In the genomic region with DNA sequence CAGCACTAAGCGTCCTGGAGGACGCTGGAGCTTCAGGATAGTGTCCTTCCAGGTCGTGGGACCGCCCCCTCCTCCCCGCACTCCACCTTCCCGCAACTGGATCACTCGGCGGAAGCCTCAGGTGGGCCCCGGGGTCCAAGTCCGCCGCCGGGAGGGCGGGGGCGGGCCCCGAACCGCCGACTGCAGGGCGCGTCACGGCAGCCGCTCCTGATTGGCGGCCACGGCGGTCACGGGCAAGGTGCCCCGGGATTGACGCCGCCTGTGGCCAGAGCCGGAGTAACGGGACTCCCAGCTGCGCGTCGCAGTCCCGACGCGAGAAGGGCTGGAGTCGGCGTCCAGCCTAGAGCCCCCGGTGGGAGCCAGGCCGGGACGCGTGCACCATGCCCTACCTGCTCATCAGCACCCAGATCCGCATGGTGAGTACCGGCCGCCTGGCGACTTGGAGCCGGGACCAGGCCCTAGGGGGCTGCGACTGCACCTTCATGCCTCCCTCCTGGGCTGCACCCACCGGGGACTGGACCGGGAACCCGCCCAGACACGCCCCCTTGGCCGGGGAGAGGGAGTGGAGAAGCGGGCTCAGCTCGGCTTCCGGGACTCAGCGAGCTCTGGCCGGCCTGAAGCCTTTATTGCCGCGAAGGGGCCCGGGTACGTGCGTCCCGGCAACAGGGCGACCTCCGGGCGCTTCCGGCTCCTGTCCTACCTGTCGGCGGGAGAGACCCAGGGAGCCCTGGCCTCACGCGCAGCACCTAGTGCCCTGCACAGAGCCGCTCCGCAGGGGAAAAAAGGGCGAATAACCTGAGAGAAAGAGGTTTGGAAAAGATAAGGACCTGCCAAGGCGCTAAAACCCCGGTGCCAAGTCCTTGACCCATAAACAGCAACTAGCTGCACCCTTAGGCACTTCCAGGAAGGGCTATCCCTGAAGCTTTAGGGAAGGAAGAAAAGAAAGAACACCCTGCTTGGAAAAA, we compare ENCODE assay signal across 8 cellular contexts.
DNase-seq lines count a peak whose midpoint lies in the region; ATAC-seq and TF ChIP-seq lines count a peak whose summit lies in the region.

TSS of gene GCHFR (plus strand) at position 268 of the 965 bp plus-strand sequence. CDS start at position 381, 113 bp downstream.

- H3K27me3 ChIP-seq in WERI-Rb-1 (ENCODE audit: insufficient read depth, low read depth, severe bottlenecking) = no peaks in the 10 kb centered on the region

- H3K36me3 ChIP-seq in WERI-Rb-1 = peaks cover 15% of the 10 kb centered on the region

- in situ Hi-C loops in KBM-7 (cut with MboI; ENCODE audit: low pct_unique_long_range_greater_than_20kb, low sequenced_read_pairs) = no loop called here

- peak within 1 kb of the TSS; percentile 68 for H3K4me3 ChIP-seq in WERI-Rb-1 (ENCODE audit: low read depth, low read length)

- TF ChIP-seq CTCF in WERI-Rb-1 (IDR thresholded peaks at IDR 0.05; ENCODE audit: low read depth, low read length) = peak; percentile 55

- peak; percentile 43 for ATAC-seq in GM19452 (IDR thresholded peaks at IDR 0.05; ENCODE audit: unreplicated experiment)

- DNase-seq in COLO829 (ENCODE audit: low spot score) = peak; percentile 8
- DNase-seq in KBM-7 = peak; percentile 76
- peak; percentile 87 for DNase-seq in WERI-Rb-1
- DNase-seq in cerebellar cortex (ENCODE audit: low spot score) = peak; percentile 71
- peak; percentile 74 for DNase-seq in kidney tubule cell (ENCODE audit: low spot score)
- DNase-seq in stimulated activated CD4-positive, alpha-beta T cell treated with anti-CD3 and anti-CD28 coated beads, Interleukin-1b, Interleukin-23, amount 100 ng/mL, for 48 hours = peak; percentile 69
- DNase-seq in superior temporal gyrus (ENCODE audit: extremely low spot score) = no peak

- peak within 1 kb of the TSS; percentile 87 for H3K27ac ChIP-seq in WERI-Rb-1

- H3K9me3 ChIP-seq in WERI-Rb-1 (ENCODE audit: severe bottlenecking) = no peaks in the 10 kb centered on the region
